ENCODE assay signal across 16 cellular contexts in the genomic region with DNA sequence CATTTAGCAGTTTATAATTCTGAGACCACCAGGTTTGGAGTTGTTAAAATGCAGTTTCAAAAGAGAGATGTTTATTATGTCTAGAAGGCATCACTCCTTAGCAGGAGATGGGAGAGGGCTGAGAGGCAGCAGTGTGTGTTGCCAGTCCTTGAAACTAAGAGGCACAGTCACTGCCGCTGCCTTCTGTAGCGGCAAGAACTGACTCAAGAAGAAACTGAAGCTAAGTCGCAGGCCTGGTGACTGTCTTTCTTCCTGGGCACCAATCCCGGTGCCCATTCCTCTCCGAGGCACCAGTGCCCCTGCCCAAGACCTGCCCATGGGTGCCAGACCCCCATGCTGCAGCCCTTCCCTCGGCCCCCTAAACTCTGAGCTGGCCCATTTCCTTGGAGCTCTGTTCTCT. TPM values are rescaled to one million over a fixed set of nuclear protein-coding genes. Genes with fewer than 3 reads are reported as not detected.
DNase-seq lines count a peak whose midpoint lies in the region; ATAC-seq and TF ChIP-seq lines count a peak whose summit lies in the region.
"Had no signal": no experiment of that assay in that cellular context is flagged by ENCODE, and none has a peak within 500 bp of the region (broad histone marks: within the 10 kb centered on the region; RNA-seq: fewer than 3 reads in every experiment).

No MANE protein-coding gene starts in this region.

- peaks cover 12% of the 10 kb centered on the region for H3K36me3 Mint-ChIP-seq in natural killer cell treated with Interleukin-12 subunit alpha and Interleukin-12 subunit beta and Interleukin-15 and Interleukin-18, amount 100 ng/mL, for 72 hours
- peaks cover 4% of the 10 kb centered on the region for H3K36me3 Mint-ChIP-seq in natural killer cell

- H3K4me3 ChIP-seq in OCI-LY3 (ENCODE audit: low read length) (peak overlapping the region; percentile 60), testis (no peak overlapping the region), prostate gland (no peak overlapping the region)
- H3K4me3 ChIP-seq: suprapubic skin had no signal

- H3K9me3 Mint-ChIP-seq in natural killer cell treated with Interleukin-12 subunit alpha and Interleukin-12 subunit beta and Interleukin-15 and Interleukin-18, amount 100 ng/mL, for 72 hours = no peaks in the 10 kb centered on the region
- no peaks in the 10 kb centered on the region for H3K9me3 Mint-ChIP-seq in natural killer cell

- no peaks in the 10 kb centered on the region for H3K27me3 Mint-ChIP-seq in natural killer cell treated with Interleukin-12 subunit alpha and Interleukin-12 subunit beta and Interleukin-15 and Interleukin-18, amount 100 ng/mL, for 72 hours
- H3K27me3 Mint-ChIP-seq in natural killer cell (ENCODE audit: low read depth in 2 of 2) = no peaks in the 10 kb centered on the region

- no peaks in the 10 kb centered on the region for H4K20me1 ChIP-seq in OCI-LY3 (ENCODE audit: insufficient read depth, low read length)

- H3K36me3 ChIP-seq in OCI-LY3 (replicated peaks; ENCODE audit: low read depth, low read length) (peaks cover 21% of the 10 kb centered on the region), testis (ENCODE audit: low read depth, missing control alignments) (no peaks in the 10 kb centered on the region), prostate gland (peaks cover 0 to 2% of the 10 kb centered on the region in 2 donors)

- H3K9ac ChIP-seq in OCI-LY3 (ENCODE audit: low read length) = peak overlapping the region; percentile 31; the same call in 1 of the 2 replicates
- H3K9ac ChIP-seq: KMS-11 had no signal

- H3K4me2 ChIP-seq in OCI-LY3 (ENCODE audit: low read length) = peak overlapping the region; percentile 71
- H3K4me2 ChIP-seq: KMS-11 had no signal

- H2AFZ ChIP-seq in OCI-LY3 (ENCODE audit: low read depth, low read length) = peak overlapping the region; percentile 57; the same call in 1 of the 2 replicates

- peak; percentile 28 to 75 for ATAC-seq in natural killer cell treated with Interleukin-12 subunit alpha and Interleukin-12 subunit beta and Interleukin-15 and Interleukin-18, amount 100 ng/mL, for 72 hours
- ATAC-seq in natural killer cell (no peak), GM19463 (IDR thresholded peaks at IDR 0.05; ENCODE audit: unreplicated experiment) (peak; percentile 71), Right ventricle myocardium superior (ENCODE audit: poor library complexity) (no peak)
- ATAC-seq: SK-N-SH treated with all-trans-retinoic acid at 6 μM for 48 hours had no signal

- intact Hi-C loops in natural killer cell (cut with micrococcal nuclease) = no loop called here
- intact Hi-C loops in testis (cut with DNase I; ENCODE audit: low total_unique reads) = no loop called here
- intact Hi-C loops in prostate gland (cut with DNase I) = no loop called here
- intact Hi-C loops in Right ventricle myocardium superior (cut with DNase I) = no loop called here

- H3K9me3 ChIP-seq in OCI-LY3 (ENCODE audit: insufficient read depth, low read length) (no peaks in the 10 kb centered on the region), testis (no peaks in the 10 kb centered on the region), prostate gland (no peaks in the 10 kb centered on the region)
- H3K9me3 ChIP-seq: suprapubic skin had no signal

- peak overlapping the region; percentile 55 to 74 for H3K27ac Mint-ChIP-seq in natural killer cell treated with Interleukin-12 subunit alpha and Interleukin-12 subunit beta and Interleukin-15 and Interleukin-18, amount 100 ng/mL, for 72 hours
- H3K27ac Mint-ChIP-seq in natural killer cell = no peak overlapping the region

- no peak for TF ChIP-seq POLR2A in testis (IDR thresholded peaks at IDR 0.05)
- TF ChIP-seq POLR2A in prostate gland (IDR thresholded peaks at IDR 0.05) = no peak

- H3K4me1 ChIP-seq in OCI-LY3 (ENCODE audit: low read length) (peaks cover 14% of the 10 kb centered on the region), testis (peaks cover 6% of the 10 kb centered on the region), prostate gland (replicated peaks) (peaks cover 4% of the 10 kb centered on the region)
- H3K4me1 ChIP-seq: suprapubic skin had no signal

- H3K27me3 ChIP-seq in OCI-LY3 (ENCODE audit: low read depth, low read length) (no peaks in the 10 kb centered on the region), testis (no peaks in the 10 kb centered on the region), prostate gland (replicated peaks; ENCODE audit: insufficient read depth) (no peaks in the 10 kb centered on the region)
- H3K27me3 ChIP-seq: suprapubic skin had no signal

- no peak for DNase-seq in natural killer cell treated with Interleukin-12 subunit alpha and Interleukin-12 subunit beta and Interleukin-15 and Interleukin-18, amount 100 ng/mL, for 72 hours (ENCODE audit: low spot score)
- DNase-seq in natural killer cell (no peak), testis (no peak), LoVo (ENCODE audit: low spot score) (no peak), prostate gland (ENCODE audit: low spot score) (no peak), Right ventricle myocardium superior (no peak)
- DNase-seq: AML-193, DMS 273 treated with DMSO at 0.1 percent for 48 hours, hypothalamus, NCI-H226 had no signal

- no peaks in the 10 kb centered on the region for H3K79me2 ChIP-seq in OCI-LY3 (ENCODE audit: low read length)

- H3K4me3 Mint-ChIP-seq in natural killer cell treated with Interleukin-12 subunit alpha and Interleukin-12 subunit beta and Interleukin-15 and Interleukin-18, amount 100 ng/mL, for 72 hours = peak overlapping the region; percentile 23
- no peak overlapping the region for H3K4me3 Mint-ChIP-seq in natural killer cell

- TF ChIP-seq CTCF in natural killer cell (IDR thresholded peaks at IDR 0.05) = no peak
- no peak for TF ChIP-seq CTCF in OCI-LY3 (IDR thresholded peaks at IDR 0.05; ENCODE audit: low read depth, low read length)
- no peak for TF ChIP-seq CTCF in testis (IDR thresholded peaks at IDR 0.05)
- no peak for TF ChIP-seq CTCF in prostate gland (IDR thresholded peaks at IDR 0.05)

- 77 to 92% methylated on average over 6 of the region's 6 CpGs for WGBS in testis, 2 donors
- WGBS in prostate gland = 88% methylated on average over 6 of the region's 6 CpGs

- H3K4me1 Mint-ChIP-seq in natural killer cell treated with Interleukin-12 subunit alpha and Interleukin-12 subunit beta and Interleukin-15 and Interleukin-18, amount 100 ng/mL, for 72 hours (ENCODE audit: low read depth in 2 of 2) = peaks cover 15 to 19% of the 10 kb centered on the region in 2 donors
- H3K4me1 Mint-ChIP-seq in natural killer cell = peaks cover 17 to 28% of the 10 kb centered on the region in 2 donors

- no peak overlapping the region; the same call in 1 of the 2 replicates for H3K27ac ChIP-seq in OCI-LY3 (ENCODE audit: low read length)
- H3K27ac ChIP-seq in testis = peak overlapping the region; percentile 42 to 76
- H3K27ac ChIP-seq in prostate gland = no peak overlapping the region
- H3K27ac ChIP-seq: HL-60, KMS-11, suprapubic skin had no signal

RNA-seq across cellular contexts. Expression of a gene that starts 20.1 kb away (rescaled TPM):
- total RNA-seq in natural killer cell treated with Interleukin-12 subunit alpha and Interleukin-12 subunit beta and Interleukin-15 and Interleukin-18, amount 100 ng/mL, for 72 hours = 10 to 100 TPM; 14.6 to 23.9 TPM
- 10 to 100 TPM; 52.1 to 82.9 (median 75.4) TPM for total RNA-seq in natural killer cell
- total RNA-seq in testis = 10 to 100 TPM; 12.8 to 13.6 TPM
- 8.3 TPM for polyA plus RNA-seq in testis (ENCODE audit: insufficient read depth, low read depth, low replicate concordance)
- 10 to 100 TPM; 20.9 to 22.7 TPM for total RNA-seq in prostate gland
- 3.7 TPM for total RNA-seq in Right ventricle myocardium superior

Comparison
In these comparisons a context has a peak if more than half of its experiments do, and no peak if none do; other contexts are left out.
1. ATAC-seq: peak in natural killer cell treated with Interleukin-12 subunit alpha and Interleukin-12 subunit beta and Interleukin-15 and Interleukin-18, amount 100 ng/mL, for 72 hours (2 of 2) and GM19463 (single experiment); none in natural killer cell (0 of 3) and Right ventricle myocardium superior (single experiment).
2. H3K27ac Mint-ChIP-seq: peak in natural killer cell treated with Interleukin-12 subunit alpha and Interleukin-12 subunit beta and Interleukin-15 and Interleukin-18, amount 100 ng/mL, for 72 hours (2 of 2); none in natural killer cell (0 of 2).
3. H3K27ac ChIP-seq: peak in testis (2 of 2); none in OCI-LY3 (single experiment) and prostate gland (0 of 2).